23 cellular contexts compared by ENCODE assay signal in the genomic region with DNA sequence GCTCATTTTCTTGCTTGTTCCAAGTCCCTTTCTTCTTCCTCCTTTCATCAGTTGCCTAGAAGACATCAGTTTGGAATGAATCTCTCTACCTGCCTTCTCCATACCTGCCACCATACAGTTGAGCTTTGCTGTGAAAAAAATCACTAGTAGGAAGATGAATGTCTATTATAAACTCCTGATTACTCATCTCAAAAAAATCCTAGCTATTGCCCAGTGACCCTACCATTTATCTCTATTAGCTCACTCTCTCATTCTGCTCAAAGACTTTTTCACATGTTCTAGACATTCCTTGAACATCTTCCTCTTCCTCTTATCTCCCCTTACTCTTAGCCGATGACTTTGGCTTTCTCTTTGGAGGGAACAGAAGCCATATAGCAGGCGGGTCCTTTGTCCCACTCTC. TPM values are rescaled to one million over a fixed set of nuclear protein-coding genes. Genes with fewer than 3 reads are reported as not detected.
"Had no signal": no experiment of that assay in that cellular context is flagged by ENCODE, and none has a peak within 500 bp of the region (broad histone marks: within the 10 kb centered on the region; RNA-seq: fewer than 3 reads in every experiment).

No MANE protein-coding gene starts in this region.

- H3K36me3 ChIP-seq: tibial artery, uterus had no signal

- H3K9me3 ChIP-seq: uterus had no signal

- H3K4me3 ChIP-seq: tibial artery, uterus had no signal

- H3K4me1 Mint-ChIP-seq: activated T-helper 17 cell treated with anti-CD3 and anti-CD28 coated beads, Interleukin-2, amount 50 U/mL, for 72 hours; endodermal cell; naive thymus-derived CD8-positive, alpha-beta T cell; stimulated activated naive B cell treated with anti-CD40 and anti-IgM and Interleukin-4, amounts not matched to agents 10 μg/mL and 1 μg/mL and 100 μg/mL, for 72 hours had no signal

- H3K4me1 ChIP-seq: parathyroid adenoma, tibial artery, uterus had no signal

- FAIRE-seq: kidney had no signal

- H3K27ac ChIP-seq: parathyroid adenoma, tibial artery, uterus, VCaP had no signal

- H3K27me3 ChIP-seq: tibial artery, uterus had no signal

- H3K27ac Mint-ChIP-seq: activated T-helper 17 cell treated with anti-CD3 and anti-CD28 coated beads, Interleukin-2, amount 50 U/mL, for 72 hours; endodermal cell; naive thymus-derived CD8-positive, alpha-beta T cell; stimulated activated naive B cell treated with anti-CD40 and anti-IgM and Interleukin-4, amounts not matched to agents 10 μg/mL and 1 μg/mL and 100 μg/mL, for 72 hours had no signal

- H3K9ac ChIP-seq: parathyroid adenoma had no signal

- ATAC-seq: activated T-helper 17 cell treated with anti-CD3 and anti-CD28 coated beads, Interleukin-2, amount 50 U/mL, for 72 hours; naive thymus-derived CD8-positive, alpha-beta T cell; stimulated activated naive B cell treated with anti-CD40 and anti-IgM and Interleukin-4, amounts not matched to agents 10 μg/mL and 1 μg/mL and 100 μg/mL, for 72 hours had no signal

- H3K79me2 ChIP-seq: parathyroid adenoma had no signal

- H2AFZ ChIP-seq: parathyroid adenoma had no signal

- H3K36me3 Mint-ChIP-seq: naive thymus-derived CD8-positive, alpha-beta T cell; stimulated activated naive B cell treated with anti-CD40 and anti-IgM and Interleukin-4, amounts not matched to agents 10 μg/mL and 1 μg/mL and 100 μg/mL, for 72 hours had no signal

- H3K4me3 Mint-ChIP-seq: activated T-helper 17 cell treated with anti-CD3 and anti-CD28 coated beads, Interleukin-2, amount 50 U/mL, for 72 hours; endodermal cell; naive thymus-derived CD8-positive, alpha-beta T cell; stimulated activated naive B cell treated with anti-CD40 and anti-IgM and Interleukin-4, amounts not matched to agents 10 μg/mL and 1 μg/mL and 100 μg/mL, for 72 hours had no signal

- H3K9me3 Mint-ChIP-seq: stimulated activated naive B cell treated with anti-CD40 and anti-IgM and Interleukin-4, amounts not matched to agents 10 μg/mL and 1 μg/mL and 100 μg/mL, for 72 hours had no signal

- DNase-seq: activated CD4-positive, alpha-beta T cell treated with anti-CD3 and anti-CD28 coated beads for 1 hour; activated CD4-positive, alpha-beta T cell treated with anti-CD3 and anti-CD28 coated beads, Interleukin-2, amount 50 U/mL, for 4 hours; activated naive CD4-positive, alpha-beta T cell treated with Interleukin-2 at 50 U/mL for 16 hours; activated T-cell treated with anti-CD3 and anti-CD28 coated beads for 4 hours; aorta; dermis blood vessel endothelial cell; hippocampal formation; kidney; mesenchymal stem cell; naive thymus-derived CD8-positive, alpha-beta T cell; stimulated activated CD4-positive, alpha-beta T cell treated with anti-CD3 and anti-CD28 coated beads, Interleukin-2, amount 100 ng/mL, for 48 hours; stimulated activated naive B cell treated with anti-CD40 and anti-IgM and Interleukin-4, amounts not matched to agents 10 μg/mL and 1 μg/mL and 100 μg/mL, for 72 hours; tibial artery; uterus had no signal

RNA-seq across cellular contexts. Expression of a gene that starts 49.7 kb away (rescaled TPM):
- total RNA-seq: activated T-helper 17 cell treated with anti-CD3 and anti-CD28 coated beads, Interleukin-2, amount 50 U/mL, for 72 hours; aorta; chondrocyte; dermis blood vessel endothelial cell; endodermal cell; epithelial cell of proximal tubule; kidney; liver; mucosa of gallbladder; naive thymus-derived CD8-positive, alpha-beta T cell; subcutaneous adipose tissue; uterus had no signal
